In genomic region chr1:109478806-109479205, GRCh38 we compare ENCODE assay signal across 1 cellular context.
TF ChIP-seq lines count a peak whose summit lies in the region.

No MANE protein-coding gene starts in this region.

TF ChIP-seq in K562, 482 proteins besides CTCF, POLR2A, EP300 and RAD21 (continued from another document and continues in another):
- no peak for TF ChIP-seq CHD7 (IDR thresholded peaks at IDR 0.05; ENCODE audit: low read depth, low read length)
- TF ChIP-seq NKRF (IDR thresholded peaks at IDR 0.05; ENCODE audit: borderline replicate concordance), result peak; percentile 62; the same call in 1 of the 2 replicates
- TF ChIP-seq ARID1B (IDR thresholded peaks at IDR 0.05), result no peak
- TF ChIP-seq HNRNPL (IDR thresholded peaks at IDR 0.05; ENCODE audit: low read depth, low read length), result no peak
- TF ChIP-seq NFATC3 (IDR thresholded peaks at IDR 0.05), result no peak
- TF ChIP-seq NONO (IDR thresholded peaks at IDR 0.05; ENCODE audit: low read depth in 2 of 2, low read length in 1 of 2), result no peak
- no peak for TF ChIP-seq ARHGAP35 (IDR thresholded peaks at IDR 0.05; ENCODE audit: partially characterized antibody)
- TF ChIP-seq ZNF277 (CRISPR knock-in tag; IDR thresholded peaks at IDR 0.05; ENCODE audit: borderline replicate concordance), result no peak
- TF ChIP-seq CHD4 (IDR thresholded peaks at IDR 0.05; ENCODE audit: insufficient read depth, insufficient replicate concordance, low read depth, low read length, poor library complexity, severe bottlenecking), result no peak
- TF ChIP-seq DLX4 (CRISPR knock-in tag; IDR thresholded peaks at IDR 0.05), result no peak
- 0 out of 2 replicates have a peak, but pooled peaks have one; percentile 24 for TF ChIP-seq ZNF143 (CRISPR knock-in tag; IDR thresholded peaks at IDR 0.05)
- TF ChIP-seq ZNF165 (CRISPR knock-in tag; IDR thresholded peaks at IDR 0.05; ENCODE audit: borderline replicate concordance), result no peak
- no peak for TF ChIP-seq RBM22 (IDR thresholded peaks at IDR 0.05; ENCODE audit: low read depth, low read length, poor library complexity, severe bottlenecking)
- no peak for TF ChIP-seq THRA (IDR thresholded peaks at IDR 0.05)
- TF ChIP-seq BACH1 (tag; IDR thresholded peaks at IDR 0.05), result no peak
- no peak for TF ChIP-seq SNRNP70 (optimal IDR thresholded peaks at IDR 0.05; ENCODE audit: low read depth, low read length)
- no peak for TF ChIP-seq FOXJ3 (CRISPR knock-in tag; IDR thresholded peaks at IDR 0.05)
- TF ChIP-seq SLC30A9 (CRISPR knock-in tag; IDR thresholded peaks at IDR 0.05), result no peak
- no peak for TF ChIP-seq SIX5 (IDR thresholded peaks at IDR 0.05; ENCODE audit: borderline replicate concordance in 1 of 2, insufficient read depth in 1 of 2, low read depth in 1 of 2, low read length in 2 of 2)
- TF ChIP-seq PHTF2 (CRISPR knock-in tag; IDR thresholded peaks at IDR 0.05), result no peak
- no peak for TF ChIP-seq ZNF408 (CRISPR knock-in tag; IDR thresholded peaks at IDR 0.05; ENCODE audit: low read depth)
- TF ChIP-seq TSHZ1 (CRISPR knock-in tag; IDR thresholded peaks at IDR 0.05), result no peak
- TF ChIP-seq SMAD1 (IDR thresholded peaks at IDR 0.05; ENCODE audit: low read depth, low read length, partially characterized antibody), result no peak
- no peak for TF ChIP-seq SMARCB1 (IDR thresholded peaks at IDR 0.05; ENCODE audit: insufficient read length, low read depth)
- no peak for TF ChIP-seq SPI1 (IDR thresholded peaks at IDR 0.05; ENCODE audit: borderline replicate concordance, low read depth, low read length)
- no peak for TF ChIP-seq ARID2 (IDR thresholded peaks at IDR 0.05)
- no peak for TF ChIP-seq SMARCA4 (IDR thresholded peaks at IDR 0.05)
- no peak for TF ChIP-seq ZNF778 (CRISPR knock-in tag; IDR thresholded peaks at IDR 0.05)
- TF ChIP-seq NFIX (CRISPR knock-in tag; IDR thresholded peaks at IDR 0.05; ENCODE audit: low read depth), result no peak
- TF ChIP-seq RB1 (IDR thresholded peaks at IDR 0.05; ENCODE audit: low read depth), result no peak
- no peak for TF ChIP-seq KLF16 (IDR thresholded peaks at IDR 0.05)
- no peak for TF ChIP-seq E2F3 (CRISPR knock-in tag; IDR thresholded peaks at IDR 0.05)
- TF ChIP-seq BCL6 (CRISPR knock-in tag; IDR thresholded peaks at IDR 0.05), result no peak
- TF ChIP-seq MYBL2 (IDR thresholded peaks at IDR 0.05; ENCODE audit: low read depth), result no peak
- no peak for TF ChIP-seq MYBL2 (CRISPR knock-in tag; IDR thresholded peaks at IDR 0.05; ENCODE audit: borderline replicate concordance)
- no peak for TF ChIP-seq CREB3 (tag; conservative IDR thresholded peaks at IDR 0.05; ENCODE audit: low read depth)
- no peak; the same call in 1 of the 2 replicates for TF ChIP-seq STAG1 (CRISPR knock-in tag; IDR thresholded peaks at IDR 0.05; ENCODE audit: borderline replicate concordance)
- no peak for TF ChIP-seq E4F1 (CRISPR knock-in tag; IDR thresholded peaks at IDR 0.05; ENCODE audit: borderline replicate concordance)
